In the genomic region with DNA sequence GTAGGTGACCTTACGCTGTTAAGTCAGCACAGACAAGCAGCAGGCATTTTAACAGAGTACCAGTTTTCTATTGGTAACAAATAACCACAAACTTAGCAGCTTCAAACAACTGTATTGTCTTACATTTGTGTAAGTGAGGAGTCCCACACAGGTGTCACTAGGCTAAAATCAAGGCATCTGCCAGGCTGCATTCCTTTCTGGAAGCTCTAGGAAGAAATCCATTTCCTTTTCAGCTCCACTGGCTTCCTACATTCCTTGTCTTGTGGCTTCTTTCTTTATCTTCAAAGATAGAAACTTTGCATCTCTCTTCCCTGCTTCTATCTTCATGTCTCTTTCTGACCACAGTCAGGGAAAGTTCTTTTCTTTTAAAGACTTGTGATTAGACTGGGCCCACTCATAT, we compare ENCODE assay signal across 1 cellular context.
TF ChIP-seq lines count a peak whose summit lies in the region.

No MANE protein-coding gene starts in this region.

TF ChIP-seq in WTC11, 78 proteins besides CTCF, POLR2A, EP300 and RAD21 (continued from another document):
- TF ChIP-seq ZSCAN18 (CRISPR knock-in tag; IDR thresholded peaks at IDR 0.05) (no peak), ETV6 (CRISPR knock-in tag; IDR thresholded peaks at IDR 0.05) (no peak), ZNF512 (CRISPR knock-in tag; IDR thresholded peaks at IDR 0.05; ENCODE audit: borderline replicate concordance) (no peak), ZNF396 (CRISPR knock-in tag; IDR thresholded peaks at IDR 0.05; ENCODE audit: borderline replicate concordance) (no peak), NFYB (CRISPR knock-in tag; conservative IDR thresholded peaks at IDR 0.05; ENCODE audit: low read depth) (no peak), ZMAT4 (CRISPR knock-in tag; IDR thresholded peaks at IDR 0.05) (no peak), ZNF219 (CRISPR knock-in tag; IDR thresholded peaks at IDR 0.05; ENCODE audit: borderline replicate concordance) (no peak), CREB1 (CRISPR knock-in tag; IDR thresholded peaks at IDR 0.05) (no peak), NR1H2 (CRISPR knock-in tag; IDR thresholded peaks at IDR 0.05) (no peak), ELF4 (CRISPR knock-in tag; IDR thresholded peaks at IDR 0.05; ENCODE audit: low read depth) (no peak), NR2C2 (CRISPR knock-in tag; IDR thresholded peaks at IDR 0.05) (no peak)
- TF ChIP-seq, protein P1, sequence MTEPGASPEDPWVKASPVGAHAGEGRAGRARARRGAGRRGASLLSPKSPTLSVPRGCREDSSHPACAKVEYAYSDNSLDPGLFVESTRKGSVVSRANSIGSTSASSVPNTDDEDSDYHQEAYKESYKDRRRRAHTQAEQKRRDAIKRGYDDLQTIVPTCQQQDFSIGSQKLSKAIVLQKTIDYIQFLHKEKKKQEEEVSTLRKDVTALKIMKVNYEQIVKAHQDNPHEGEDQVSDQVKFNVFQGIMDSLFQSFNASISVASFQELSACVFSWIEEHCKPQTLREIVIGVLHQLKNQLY (CRISPR knock-in tag; IDR thresholded peaks at IDR 0.05): no peak
- TF ChIP-seq, protein P2, sequence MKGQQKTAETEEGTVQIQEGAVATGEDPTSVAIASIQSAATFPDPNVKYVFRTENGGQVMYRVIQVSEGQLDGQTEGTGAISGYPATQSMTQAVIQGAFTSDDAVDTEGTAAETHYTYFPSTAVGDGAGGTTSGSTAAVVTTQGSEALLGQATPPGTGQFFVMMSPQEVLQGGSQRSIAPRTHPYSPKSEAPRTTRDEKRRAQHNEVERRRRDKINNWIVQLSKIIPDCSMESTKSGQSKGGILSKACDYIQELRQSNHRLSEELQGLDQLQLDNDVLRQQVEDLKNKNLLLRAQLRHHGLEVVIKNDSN (CRISPR knock-in tag; IDR thresholded peaks at IDR 0.05): no peak
